ENCODE assay signal across 17 cellular contexts in genomic region chr22:25598609-25599008, GRCh38.
"Had no signal": no experiment of that assay in that cellular context is flagged by ENCODE, and none has a peak within 500 bp of the region (broad histone marks: within the 10 kb centered on the region; RNA-seq: fewer than 3 reads in every experiment).

No MANE protein-coding gene starts in this region.

- H3K4me3 ChIP-seq: breast epithelium had no signal

- H3K36me3 ChIP-seq: breast epithelium had no signal

- H3K36me3 Mint-ChIP-seq: natural killer cell treated with Interleukin-12 subunit alpha and Interleukin-12 subunit beta and Interleukin-15 and Interleukin-18, amount 100 ng/mL, for 72 hours had no signal

- H3K4me3 Mint-ChIP-seq: activated naive CD8-positive, alpha-beta T cell treated with anti-CD3 and anti-CD28 coated beads, Interleukin-2, amount 50 U/mL, for 24 hours; effector memory CD8-positive, alpha-beta T cell; natural killer cell treated with Interleukin-12 subunit alpha and Interleukin-12 subunit beta and Interleukin-15 and Interleukin-18, amount 100 ng/mL, for 72 hours; stimulated activated naive B cell treated with anti-CD40 and anti-IgM and Interleukin-4, amounts not matched to agents 10 μg/mL and 1 μg/mL and 100 μg/mL, for 72 hours; type B pancreatic cell had no signal

- H3K27ac ChIP-seq: breast epithelium, foreskin keratinocyte had no signal

- H3K9me3 Mint-ChIP-seq: natural killer cell treated with Interleukin-12 subunit alpha and Interleukin-12 subunit beta and Interleukin-15 and Interleukin-18, amount 100 ng/mL, for 72 hours; type B pancreatic cell had no signal

- DNase-seq: activated CD4-positive, alpha-beta T cell treated with anti-CD3 and anti-CD28 coated beads, Interleukin-2, amount 50 U/mL, for 1 hour; activated gamma-delta T cell treated with Interleukin-2 at 50 U/mL for 16 hours; activated naive CD8-positive, alpha-beta T cell treated with anti-CD3 and anti-CD28 coated beads, Interleukin-2, amount 50 U/mL, for 24 hours; activated T-cell treated with anti-CD3 and anti-CD28 coated beads, Interleukin-2, amount 50 U/mL, for 72 hours; aorta; cerebellar nuclear complex; effector memory CD8-positive, alpha-beta T cell; foreskin keratinocyte; head of caudate nucleus; mesendoderm; retina; stimulated activated naive B cell treated with anti-CD40 and anti-IgM and Interleukin-4, amounts not matched to agents 10 μg/mL and 1 μg/mL and 100 μg/mL, for 72 hours; substantia nigra; T-helper 9 cell had no signal

- H3K27me3 ChIP-seq: breast epithelium, foreskin keratinocyte had no signal

- H3K4me1 ChIP-seq: breast epithelium, foreskin keratinocyte had no signal

- H3K27me3 Mint-ChIP-seq: activated naive CD8-positive, alpha-beta T cell treated with anti-CD3 and anti-CD28 coated beads, Interleukin-2, amount 50 U/mL, for 24 hours; stimulated activated naive B cell treated with anti-CD40 and anti-IgM and Interleukin-4, amounts not matched to agents 10 μg/mL and 1 μg/mL and 100 μg/mL, for 72 hours; type B pancreatic cell had no signal

- H3K27ac Mint-ChIP-seq: activated naive CD8-positive, alpha-beta T cell treated with anti-CD3 and anti-CD28 coated beads, Interleukin-2, amount 50 U/mL, for 24 hours; effector memory CD8-positive, alpha-beta T cell; natural killer cell treated with Interleukin-12 subunit alpha and Interleukin-12 subunit beta and Interleukin-15 and Interleukin-18, amount 100 ng/mL, for 72 hours; type B pancreatic cell had no signal

- ATAC-seq: activated naive CD8-positive, alpha-beta T cell treated with anti-CD3 and anti-CD28 coated beads, Interleukin-2, amount 50 U/mL, for 24 hours; activated T-cell treated with anti-CD3 and anti-CD28 coated beads, Interleukin-2, amount 50 U/mL, for 72 hours; effector memory CD8-positive, alpha-beta T cell; foreskin keratinocyte; natural killer cell treated with Interleukin-12 subunit alpha and Interleukin-12 subunit beta and Interleukin-15 and Interleukin-18, amount 100 ng/mL, for 72 hours; stimulated activated naive B cell treated with anti-CD40 and anti-IgM and Interleukin-4, amounts not matched to agents 10 μg/mL and 1 μg/mL and 100 μg/mL, for 72 hours had no signal
